Comparison of ENCODE assay signal across 1 cellular context in the genomic region with DNA sequence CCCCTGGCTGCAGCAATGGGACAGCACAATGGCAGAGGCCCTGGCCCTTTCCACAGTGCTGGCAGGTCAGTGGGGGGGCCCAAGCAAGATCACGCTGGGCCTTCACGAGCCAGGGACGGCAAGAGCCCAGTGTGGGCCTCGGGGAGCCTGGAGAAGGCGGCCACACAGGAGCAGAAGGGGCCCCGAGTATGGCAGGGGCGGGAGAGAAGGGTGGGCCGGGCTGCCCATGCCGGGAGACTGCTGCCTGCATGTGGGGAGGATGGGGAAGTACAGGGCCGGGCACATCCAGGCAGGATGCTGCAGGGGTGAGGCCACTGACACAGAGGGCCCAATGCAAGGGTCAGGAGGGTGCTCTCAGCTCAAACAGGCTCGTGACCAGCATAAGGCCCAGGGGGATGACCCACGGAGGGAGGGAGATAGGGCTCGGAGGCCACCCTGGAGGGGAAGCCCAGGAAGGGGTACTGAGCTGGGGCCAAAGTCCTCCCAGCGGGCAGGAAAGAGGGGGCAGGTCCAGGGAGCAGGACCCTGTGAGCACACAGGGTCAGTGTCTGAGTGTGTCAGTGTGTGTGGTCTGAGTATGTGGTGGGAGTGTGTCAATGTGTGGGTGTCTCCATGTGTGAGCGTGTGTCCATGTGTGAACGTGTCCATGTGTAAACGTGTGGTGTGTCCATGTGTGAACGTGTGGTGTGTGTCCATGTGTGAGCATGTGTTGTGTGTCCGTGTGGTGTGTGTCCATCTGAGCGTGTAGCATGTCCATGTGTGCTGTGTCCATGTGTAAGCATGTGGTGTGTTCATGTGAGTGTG.
TF ChIP-seq lines count a peak whose summit lies in the region.

No MANE protein-coding gene starts in this region.

TF ChIP-seq in K562, 482 proteins besides CTCF, POLR2A, EP300 and RAD21 (continued from another document):
- TF ChIP-seq, protein P1, sequence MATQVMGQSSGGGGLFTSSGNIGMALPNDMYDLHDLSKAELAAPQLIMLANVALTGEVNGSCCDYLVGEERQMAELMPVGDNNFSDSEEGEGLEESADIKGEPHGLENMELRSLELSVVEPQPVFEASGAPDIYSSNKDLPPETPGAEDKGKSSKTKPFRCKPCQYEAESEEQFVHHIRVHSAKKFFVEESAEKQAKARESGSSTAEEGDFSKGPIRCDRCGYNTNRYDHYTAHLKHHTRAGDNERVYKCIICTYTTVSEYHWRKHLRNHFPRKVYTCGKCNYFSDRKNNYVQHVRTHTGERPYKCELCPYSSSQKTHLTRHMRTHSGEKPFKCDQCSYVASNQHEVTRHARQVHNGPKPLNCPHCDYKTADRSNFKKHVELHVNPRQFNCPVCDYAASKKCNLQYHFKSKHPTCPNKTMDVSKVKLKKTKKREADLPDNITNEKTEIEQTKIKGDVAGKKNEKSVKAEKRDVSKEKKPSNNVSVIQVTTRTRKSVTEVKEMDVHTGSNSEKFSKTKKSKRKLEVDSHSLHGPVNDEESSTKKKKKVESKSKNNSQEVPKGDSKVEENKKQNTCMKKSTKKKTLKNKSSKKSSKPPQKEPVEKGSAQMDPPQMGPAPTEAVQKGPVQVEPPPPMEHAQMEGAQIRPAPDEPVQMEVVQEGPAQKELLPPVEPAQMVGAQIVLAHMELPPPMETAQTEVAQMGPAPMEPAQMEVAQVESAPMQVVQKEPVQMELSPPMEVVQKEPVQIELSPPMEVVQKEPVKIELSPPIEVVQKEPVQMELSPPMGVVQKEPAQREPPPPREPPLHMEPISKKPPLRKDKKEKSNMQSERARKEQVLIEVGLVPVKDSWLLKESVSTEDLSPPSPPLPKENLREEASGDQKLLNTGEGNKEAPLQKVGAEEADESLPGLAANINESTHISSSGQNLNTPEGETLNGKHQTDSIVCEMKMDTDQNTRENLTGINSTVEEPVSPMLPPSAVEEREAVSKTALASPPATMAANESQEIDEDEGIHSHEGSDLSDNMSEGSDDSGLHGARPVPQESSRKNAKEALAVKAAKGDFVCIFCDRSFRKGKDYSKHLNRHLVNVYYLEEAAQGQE (CRISPR knock-in tag; IDR thresholded peaks at IDR 0.05; ENCODE audit: low read depth), result no peak
